ENCODE assay signal across 8 cellular contexts in the genomic region with DNA sequence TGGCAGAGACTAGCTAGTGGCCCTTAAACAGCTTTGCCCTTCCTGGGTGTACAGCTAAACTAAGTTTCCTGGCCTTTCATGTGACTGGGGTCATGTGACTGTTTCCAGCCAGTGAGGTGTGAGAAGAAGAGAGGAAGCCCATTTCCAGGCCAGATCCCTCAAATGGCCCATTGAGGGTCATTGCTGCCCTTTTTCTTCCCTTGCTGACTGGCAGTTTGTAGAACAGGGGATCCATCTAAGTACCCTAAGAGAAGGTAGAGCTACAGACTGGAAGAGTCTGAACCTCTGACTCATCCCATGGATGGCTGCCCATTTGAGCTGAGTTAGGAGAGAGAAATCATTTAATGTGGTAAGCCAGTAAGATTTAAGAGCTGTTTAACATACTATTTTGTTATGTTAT. TPM values are rescaled to one million over a fixed set of nuclear protein-coding genes. Genes with fewer than 3 reads are reported as not detected.
DNase-seq lines count a peak whose midpoint lies in the region; ATAC-seq, FAIRE-seq and TF ChIP-seq lines count a peak whose summit lies in the region.

No MANE protein-coding gene starts in this region.

- no peak overlapping the region for H3K27ac ChIP-seq in KMS-11
- peak overlapping the region; percentile 95 to 96 for H3K27ac ChIP-seq in left lung

- H3K27me3 ChIP-seq in KMS-11 (ENCODE audit: insufficient read depth, low read depth) (no peaks in the 10 kb centered on the region), left lung (peaks cover 0 to 6% of the 10 kb centered on the region in 2 donors)

- H3K4me1 ChIP-seq in KMS-11 (ENCODE audit: low read depth, poor library complexity, severe bottlenecking) (peaks cover 31% of the 10 kb centered on the region), left lung (peaks cover 6 to 75% of the 10 kb centered on the region in 2 donors)

- H3K4me3 ChIP-seq in KMS-11 (IDR thresholded peaks at IDR 0.05; ENCODE audit: insufficient read depth, low read depth, low read length): no peak overlapping the region
- H3K4me3 ChIP-seq in left lung: no peak overlapping the region

- H3K36me3 ChIP-seq in KMS-11 (ENCODE audit: insufficient read depth) (no peaks in the 10 kb centered on the region), left lung (no peaks in the 10 kb centered on the region)

- H4K20me1 ChIP-seq in KMS-11 (ENCODE audit: insufficient read depth): no peaks in the 10 kb centered on the region

- H3K79me2 ChIP-seq in KMS-11 (ENCODE audit: insufficient read depth, low read depth): no peaks in the 10 kb centered on the region

- H3K9me3 ChIP-seq in left lung: no peaks in the 10 kb centered on the region

- intact Hi-C loops in left lung (cut with DNase I): no loop called here

- no peaks in the 10 kb centered on the region for H3K9me3 Mint-ChIP-seq in activated naive CD4-positive, alpha-beta T cell treated with anti-CD3 and anti-CD28 coated beads, Interleukin-2, amount 50 U/mL, for 72 hours

- no peak for ATAC-seq in activated naive CD4-positive, alpha-beta T cell treated with anti-CD3 and anti-CD28 coated beads, Interleukin-2, amount 50 U/mL, for 72 hours
- ATAC-seq in left lung (no peak), HG03442 (IDR thresholded peaks at IDR 0.05; ENCODE audit: unreplicated experiment) (no peak)

- no peak overlapping the region for H3K9ac ChIP-seq in KMS-11

- no peak overlapping the region for H2AFZ ChIP-seq in KMS-11 (ENCODE audit: low read depth)

- no peak for FAIRE-seq in H54 (lab: Jason Lieb, UNC)
- FAIRE-seq in urothelium cell line (lab: Jason Lieb, UNC): no peak

- TF ChIP-seq CTCF in KMS-11 (conservative IDR thresholded peaks at IDR 0.05; ENCODE audit: low read depth, low read length) (no peak), left lung (IDR thresholded peaks at IDR 0.05) (no peak)

- TF ChIP-seq POLR2A in H54 (IDR thresholded peaks at IDR 0.05; ENCODE audit: low read depth, low read length): no peak

- H3K27ac Mint-ChIP-seq in activated naive CD4-positive, alpha-beta T cell treated with anti-CD3 and anti-CD28 coated beads, Interleukin-2, amount 50 U/mL, for 72 hours: peak overlapping the region; percentile 72 to 88

- H3K4me2 ChIP-seq in KMS-11: 0 out of 2 replicates have a peak overlapping the region, but pooled peaks have one; percentile 26

- peaks cover 17 to 30% of the 10 kb centered on the region in 2 donors for H3K36me3 Mint-ChIP-seq in activated naive CD4-positive, alpha-beta T cell treated with anti-CD3 and anti-CD28 coated beads, Interleukin-2, amount 50 U/mL, for 72 hours

- DNase-seq in CD1c-positive myeloid dendritic cell (ENCODE audit: extremely low spot score): peak; percentile 68
- no peak for DNase-seq in activated naive CD4-positive, alpha-beta T cell treated with anti-CD3 and anti-CD28 coated beads, Interleukin-2, amount 50 U/mL, for 72 hours (ENCODE audit: low spot score in 2 of 2)
- DNase-seq in left lung: peak in 1 of 2 donors; percentile 66
- DNase-seq in NCI-H69 (lab: John Stamatoyannopoulos, UW): no peak
- no peak for DNase-seq in H54 (ENCODE audit: insufficient read length, low spot score)
- DNase-seq in urothelium cell line (ENCODE audit: low spot score): no peak

RNA-seq across cellular contexts. Expression of a gene that starts 2.8 kb away (rescaled TPM):
- total RNA-seq in activated naive CD4-positive, alpha-beta T cell treated with anti-CD3 and anti-CD28 coated beads, Interleukin-2, amount 50 U/mL, for 72 hours: 1 to 10 TPM; 1.9 to 2.2 TPM
- 1 to 10 TPM; 3.1 to 3.2 TPM for total RNA-seq in left lung

RNA-seq across cellular contexts. Expression of a gene that starts 6.9 kb away (rescaled TPM):
- 10 to 100 TPM in 1 of 2 donors, 1 to 10 TPM in 1; 7.9 to 14.1 TPM for total RNA-seq in activated naive CD4-positive, alpha-beta T cell treated with anti-CD3 and anti-CD28 coated beads, Interleukin-2, amount 50 U/mL, for 72 hours
- total RNA-seq in left lung: 10 to 100 TPM in 1 of 2 donors, 1 to 10 TPM in 1; 9.6 to 18.0 TPM

RNA-seq across cellular contexts. Expression of a gene that starts 22.0 kb away (rescaled TPM):
- 1 to 10 TPM; 4.4 to 7.9 TPM for total RNA-seq in activated naive CD4-positive, alpha-beta T cell treated with anti-CD3 and anti-CD28 coated beads, Interleukin-2, amount 50 U/mL, for 72 hours
- 10 to 100 TPM; 31.0 to 36.3 TPM for total RNA-seq in left lung

RNA-seq across cellular contexts. Expression of a gene that starts 30.9 kb away (rescaled TPM):
- total RNA-seq in activated naive CD4-positive, alpha-beta T cell treated with anti-CD3 and anti-CD28 coated beads, Interleukin-2, amount 50 U/mL, for 72 hours: 10 to 100 TPM; 16.6 to 28.8 TPM
- total RNA-seq in left lung: 10 to 100 TPM; 29.9 to 32.8 TPM

RNA-seq across cellular contexts. Expression of a gene that starts 31.2 kb away (rescaled TPM):
- total RNA-seq in activated naive CD4-positive, alpha-beta T cell treated with anti-CD3 and anti-CD28 coated beads, Interleukin-2, amount 50 U/mL, for 72 hours: 10 to 100 TPM; 29.9 to 36.4 TPM
- 10 to 100 TPM; 71.4 to 88.0 TPM for total RNA-seq in left lung
